14 cellular contexts compared by ENCODE assay signal in genomic region chr17:65229596-65229995, GRCh38.
A peak's percentile ranks its signal among the peaks of the same experiment; 100 is the strongest.
DNase-seq lines count a peak whose midpoint lies in the region; ATAC-seq and TF ChIP-seq lines count a peak whose summit lies in the region.
"Had no signal": no experiment of that assay in that cellular context is flagged by ENCODE, and none has a peak within 500 bp of the region (broad histone marks: within the 10 kb centered on the region; RNA-seq: fewer than 3 reads in every experiment).

No MANE protein-coding gene starts in this region.

- H3K9ac ChIP-seq in Loucy (ENCODE audit: low read depth, low read length, poor library complexity, severe bottlenecking), result no peak overlapping the region
- H3K9ac ChIP-seq: neural progenitor cell had no signal

- peaks cover 28% of the 10 kb centered on the region for H3K27me3 Mint-ChIP-seq in activated CD4-positive, alpha-beta T cell treated with anti-CD3 and anti-CD28 coated beads, Interleukin-2, amount 10 ng/mL, durations not matched to agents 24 days and 14 days
- H3K27me3 Mint-ChIP-seq in activated T-helper 17 cell treated with anti-CD3 and anti-CD28 coated beads, Interleukin-2, amount 50 U/mL, for 72 hours, result peaks cover 3% of the 10 kb centered on the region
- peaks cover 71% of the 10 kb centered on the region for H3K27me3 Mint-ChIP-seq in stimulated activated memory B cell treated with anti-CD40 and anti-IgM and Interleukin-4, amounts not matched to agents 10 μg/mL and 1 μg/mL and 100 μg/mL, for 72 hours

- no peak for DNase-seq in activated CD4-positive, alpha-beta T cell treated with anti-CD3 and anti-CD28 coated beads, Interleukin-2, amount 10 ng/mL, durations not matched to agents 24 days and 14 days
- DNase-seq in activated CD4-positive, alpha-beta T cell treated with anti-CD3 and anti-CD28 coated beads for 48 hours, result no peak
- DNase-seq in Ammon's horn (ENCODE audit: low spot score) (no peak), KG1 (lab: John Stamatoyannopoulos, UW) (no peak), erythroblast (lab: John Stamatoyannopoulos, UW) (no peak)
- DNase-seq: body of pancreas, dorsolateral prefrontal cortex, sigmoid colon, WERI-Rb-1 had no signal

- no peak for TF ChIP-seq POLR2A in erythroblast (IDR thresholded peaks at IDR 0.05; ENCODE audit: low read length)

- H3K27me3 ChIP-seq in Loucy (ENCODE audit: insufficient read depth, low read length, poor library complexity, severe bottlenecking), result peaks cover 52% of the 10 kb centered on the region
- H3K27me3 ChIP-seq: body of pancreas, neural progenitor cell had no signal

- no peaks in the 10 kb centered on the region for H4K20me1 ChIP-seq in Loucy (ENCODE audit: insufficient read depth, low read length, poor library complexity, severe bottlenecking)

- peak overlapping the region; percentile 7 for H3K4me3 ChIP-seq in Loucy (ENCODE audit: low read length, poor library complexity, severe bottlenecking)
- H3K4me3 ChIP-seq: body of pancreas, dorsolateral prefrontal cortex, lung, neural progenitor cell, sigmoid colon had no signal

- no peaks in the 10 kb centered on the region for H3K9me2 ChIP-seq in Loucy (replicated peaks; ENCODE audit: low read depth, low read length)

- no peaks in the 10 kb centered on the region for H3K9me3 Mint-ChIP-seq in activated CD4-positive, alpha-beta T cell treated with anti-CD3 and anti-CD28 coated beads, Interleukin-2, amount 10 ng/mL, durations not matched to agents 24 days and 14 days
- no peaks in the 10 kb centered on the region for H3K9me3 Mint-ChIP-seq in activated T-helper 17 cell treated with anti-CD3 and anti-CD28 coated beads, Interleukin-2, amount 50 U/mL, for 72 hours
- no peaks in the 10 kb centered on the region for H3K9me3 Mint-ChIP-seq in stimulated activated memory B cell treated with anti-CD40 and anti-IgM and Interleukin-4, amounts not matched to agents 10 μg/mL and 1 μg/mL and 100 μg/mL, for 72 hours
- H3K9me3 Mint-ChIP-seq: neural progenitor cell had no signal

- H3F3A ChIP-seq in Loucy (ENCODE audit: low read depth), result peaks cover 9% of the 10 kb centered on the region

- H3K36me3 Mint-ChIP-seq in activated CD4-positive, alpha-beta T cell treated with anti-CD3 and anti-CD28 coated beads, Interleukin-2, amount 10 ng/mL, durations not matched to agents 24 days and 14 days (ENCODE audit: low read depth), result no peaks in the 10 kb centered on the region
- no peaks in the 10 kb centered on the region for H3K36me3 Mint-ChIP-seq in activated T-helper 17 cell treated with anti-CD3 and anti-CD28 coated beads, Interleukin-2, amount 50 U/mL, for 72 hours (ENCODE audit: low read depth)
- H3K36me3 Mint-ChIP-seq in stimulated activated memory B cell treated with anti-CD40 and anti-IgM and Interleukin-4, amounts not matched to agents 10 μg/mL and 1 μg/mL and 100 μg/mL, for 72 hours, result no peaks in the 10 kb centered on the region
- H3K36me3 Mint-ChIP-seq: neural progenitor cell had no signal

- H3K27ac Mint-ChIP-seq in activated CD4-positive, alpha-beta T cell treated with anti-CD3 and anti-CD28 coated beads, Interleukin-2, amount 10 ng/mL, durations not matched to agents 24 days and 14 days, result peak overlapping the region; percentile 93
- peak overlapping the region; percentile 67 for H3K27ac Mint-ChIP-seq in activated T-helper 17 cell treated with anti-CD3 and anti-CD28 coated beads, Interleukin-2, amount 50 U/mL, for 72 hours
- peak overlapping the region; percentile 38 for H3K27ac Mint-ChIP-seq in stimulated activated memory B cell treated with anti-CD40 and anti-IgM and Interleukin-4, amounts not matched to agents 10 μg/mL and 1 μg/mL and 100 μg/mL, for 72 hours
- H3K27ac Mint-ChIP-seq: neural progenitor cell had no signal

- H3K9me3 ChIP-seq in Loucy (ENCODE audit: insufficient read depth, low read depth, low read length), result no peaks in the 10 kb centered on the region
- H3K9me3 ChIP-seq: body of pancreas, sigmoid colon had no signal

- TF ChIP-seq CTCF in Loucy (conservative IDR thresholded peaks at IDR 0.05; ENCODE audit: low read length), result no peak

- intact Hi-C loops in activated CD4-positive, alpha-beta T cell treated with anti-CD3 and anti-CD28 coated beads, Interleukin-2, amount 10 ng/mL, durations not matched to agents 24 days and 14 days (cut with micrococcal nuclease), result loop anchor here (1.0 to 2.0 kb wide), 5 partner anchors 33 to 327 kb away; no protein-coding TSS in a partner anchor

- H3K4me2 ChIP-seq in Loucy (ENCODE audit: low read depth, low read length, poor library complexity, severe bottlenecking), result peak overlapping the region; percentile 65
- H3K4me2 ChIP-seq: neural progenitor cell had no signal

- H3K4me1 Mint-ChIP-seq in activated CD4-positive, alpha-beta T cell treated with anti-CD3 and anti-CD28 coated beads, Interleukin-2, amount 10 ng/mL, durations not matched to agents 24 days and 14 days, result peaks cover 30% of the 10 kb centered on the region
- H3K4me1 Mint-ChIP-seq in activated T-helper 17 cell treated with anti-CD3 and anti-CD28 coated beads, Interleukin-2, amount 50 U/mL, for 72 hours, result peaks cover 20% of the 10 kb centered on the region
- H3K4me1 Mint-ChIP-seq in stimulated activated memory B cell treated with anti-CD40 and anti-IgM and Interleukin-4, amounts not matched to agents 10 μg/mL and 1 μg/mL and 100 μg/mL, for 72 hours, result peaks cover 14% of the 10 kb centered on the region

- no peaks in the 10 kb centered on the region for H3K79me2 ChIP-seq in Loucy (ENCODE audit: insufficient read depth, low read length)

- peak overlapping the region; percentile 68 for H3K4me3 Mint-ChIP-seq in activated CD4-positive, alpha-beta T cell treated with anti-CD3 and anti-CD28 coated beads, Interleukin-2, amount 10 ng/mL, durations not matched to agents 24 days and 14 days
- H3K4me3 Mint-ChIP-seq in activated T-helper 17 cell treated with anti-CD3 and anti-CD28 coated beads, Interleukin-2, amount 50 U/mL, for 72 hours, result peak overlapping the region; percentile 60
- no peak overlapping the region for H3K4me3 Mint-ChIP-seq in stimulated activated memory B cell treated with anti-CD40 and anti-IgM and Interleukin-4, amounts not matched to agents 10 μg/mL and 1 μg/mL and 100 μg/mL, for 72 hours

- no peak overlapping the region for H2AFZ ChIP-seq in Loucy (ENCODE audit: low read length)
- H2AFZ ChIP-seq: neural progenitor cell had no signal

- H3K36me3 ChIP-seq in Loucy (ENCODE audit: insufficient read depth, low read length), result no peaks in the 10 kb centered on the region
- H3K36me3 ChIP-seq: neural progenitor cell, sigmoid colon, WERI-Rb-1 had no signal

- peak; percentile 45 for ATAC-seq in activated T-helper 17 cell treated with anti-CD3 and anti-CD28 coated beads, Interleukin-2, amount 50 U/mL, for 72 hours (replicated peaks)
- ATAC-seq in stimulated activated memory B cell treated with anti-CD40 and anti-IgM and Interleukin-4, amounts not matched to agents 10 μg/mL and 1 μg/mL and 100 μg/mL, for 72 hours, result no peak
- ATAC-seq: body of pancreas had no signal

- H3K4me1 ChIP-seq in Loucy (ENCODE audit: insufficient read depth, low read length, poor library complexity, severe bottlenecking), result peaks cover 21% of the 10 kb centered on the region
- H3K4me1 ChIP-seq: body of pancreas, neural progenitor cell had no signal

Comparison
In these comparisons a context has a peak if more than half of its experiments do, and no peak if none do; other contexts are left out.
1. H3K27ac Mint-ChIP-seq: peak in every context shown above with its lines; median percentile 93 in activated CD4-positive, alpha-beta T cell treated with anti-CD3 and anti-CD28 coated beads, Interleukin-2, amount 10 ng/mL, durations not matched to agents 24 days and 14 days; 67 in activated T-helper 17 cell treated with anti-CD3 and anti-CD28 coated beads, Interleukin-2, amount 50 U/mL, for 72 hours; 38 in stimulated activated memory B cell treated with anti-CD40 and anti-IgM and Interleukin-4, amounts not matched to agents 10 μg/mL and 1 μg/mL and 100 μg/mL, for 72 hours.